Comparison of ENCODE assay signal across 10 cellular contexts in genomic region chr5:119072496-119072895, GRCh38. TPM values are rescaled to one million over a fixed set of nuclear protein-coding genes. Genes with fewer than 3 reads are reported as not detected.
DNase-seq lines count a peak whose midpoint lies in the region; ATAC-seq, FAIRE-seq and TF ChIP-seq lines count a peak whose summit lies in the region.
"Had no signal": no experiment of that assay in that cellular context is flagged by ENCODE, and none has a peak within 500 bp of the region (broad histone marks: within the 10 kb centered on the region; RNA-seq: fewer than 3 reads in every experiment).

No MANE protein-coding gene starts in this region.

- H3K36me3 ChIP-seq in OCI-LY3 (replicated peaks; ENCODE audit: low read depth, low read length) (no peaks in the 10 kb centered on the region), endothelial cell of umbilical vein (ENCODE audit: control insufficient read depth in 2 of 2, extremely low read depth in 1 of 2, insufficient read depth in 2 of 2, low read length in 2 of 2) (no peaks in the 10 kb centered on the region), parathyroid adenoma (ENCODE audit: control insufficient read depth, insufficient read depth, low read length) (no peaks in the 10 kb centered on the region)

- no TSS peak for BruUV-seq in endothelial cell of umbilical vein (replicated peaks; lab: Mats Ljungman, UMichigan)

- CTCF ChIA-PET in endothelial cell of umbilical vein (lab: Charles Lee) = no interaction called here

- H3K27me3 ChIP-seq in OCI-LY3 (ENCODE audit: low read depth, low read length) (no peaks in the 10 kb centered on the region), endothelial cell of umbilical vein (ENCODE audit: control insufficient read depth in 2 of 2, insufficient read depth in 2 of 2, low read length in 2 of 2) (no peaks in the 10 kb centered on the region), parathyroid adenoma (ENCODE audit: control insufficient read depth, insufficient read depth, low read length) (no peaks in the 10 kb centered on the region)

- no peak overlapping the region for H2AFZ ChIP-seq in OCI-LY3 (ENCODE audit: low read depth, low read length)
- no peak overlapping the region for H2AFZ ChIP-seq in endothelial cell of umbilical vein (ENCODE audit: low read depth, low read length)
- no peak overlapping the region for H2AFZ ChIP-seq in parathyroid adenoma

- H4K20me1 ChIP-seq in OCI-LY3 (ENCODE audit: insufficient read depth, low read length) (peaks cover 8% of the 10 kb centered on the region; the same call in 1 of the 2 replicates), endothelial cell of umbilical vein (replicated peaks; ENCODE audit: control insufficient read depth, extremely low read depth, insufficient read depth, low read length) (peaks cover 4% of the 10 kb centered on the region)

- POLR2A ChIA-PET in endothelial cell of umbilical vein (lab: Charles Lee) = no interaction called here

- no peaks in the 10 kb centered on the region for H3K9me3 ChIP-seq in OCI-LY3 (ENCODE audit: insufficient read depth, low read length)
- H3K9me3 ChIP-seq in endothelial cell of umbilical vein (replicated peaks; ENCODE audit: control insufficient read depth, insufficient read depth, low read length) = no peaks in the 10 kb centered on the region
- no peaks in the 10 kb centered on the region for H3K9me3 ChIP-seq in parathyroid adenoma (ENCODE audit: control insufficient read depth, low read length)

- DNase-seq in endothelial cell of umbilical vein (ENCODE audit: low read depth, low spot score) (no peak), SHP77 (lab: John Stamatoyannopoulos, UW) (no peak), Ammon's horn (ENCODE audit: low spot score) (no peak)
- DNase-seq: islet precursor cell, NCI-H510A had no signal

- ATAC-seq in HG03039 (IDR thresholded peaks at IDR 0.05; ENCODE audit: unreplicated experiment) (no peak), HG03571 (IDR thresholded peaks at IDR 0.05; ENCODE audit: unreplicated experiment) (no peak)

- H3K4me1 ChIP-seq in OCI-LY3 (ENCODE audit: low read length) = peaks cover 35% of the 10 kb centered on the region
- H3K4me1 ChIP-seq in endothelial cell of umbilical vein (ENCODE audit: control insufficient read depth, extremely low read depth, insufficient read depth, low read length) = peaks cover 9% of the 10 kb centered on the region
- peaks cover 4% of the 10 kb centered on the region for H3K4me1 ChIP-seq in parathyroid adenoma

- H3K79me2 ChIP-seq in OCI-LY3 (ENCODE audit: low read length) (peaks cover 60% of the 10 kb centered on the region), endothelial cell of umbilical vein (ENCODE audit: control insufficient read depth, insufficient read depth, low read length) (peaks cover 29% of the 10 kb centered on the region), parathyroid adenoma (peaks cover 39% of the 10 kb centered on the region)

- H3K9ac ChIP-seq in OCI-LY3 (ENCODE audit: low read length) (peak overlapping the region; percentile 86), endothelial cell of umbilical vein (replicated peaks; ENCODE audit: extremely low read depth, insufficient read depth, low read length) (no peak overlapping the region), parathyroid adenoma (no peak overlapping the region)

- H3K9me1 ChIP-seq in endothelial cell of umbilical vein (replicated peaks; ENCODE audit: control insufficient read depth, extremely low read depth, insufficient read depth, low read length) = no peaks in the 10 kb centered on the region

- no peak for TF ChIP-seq CTCF in OCI-LY3 (IDR thresholded peaks at IDR 0.05; ENCODE audit: low read depth, low read length)
- TF ChIP-seq CTCF in endothelial cell of umbilical vein (IDR thresholded peaks at IDR 0.05; ENCODE audit: extremely low read depth in 1 of 2, insufficient read depth in 1 of 2, low read depth in 1 of 2, low read length in 2 of 2) = no peak
- no peak for TF ChIP-seq CTCF in parathyroid adenoma (IDR thresholded peaks at IDR 0.05)

- FAIRE-seq in endothelial cell of umbilical vein (lab: Jason Lieb, UNC) = no peak

- peak overlapping the region; percentile 97 for H3K4me2 ChIP-seq in OCI-LY3 (ENCODE audit: low read length)
- H3K4me2 ChIP-seq in endothelial cell of umbilical vein (ENCODE audit: insufficient read depth, low read length) = peak overlapping the region; percentile 98
- H3K4me2 ChIP-seq in parathyroid adenoma (ENCODE audit: low read length) = peak overlapping the region; percentile 97

- intact Hi-C loops in endothelial cell of umbilical vein (cut with micrococcal nuclease) = no loop called here

- TF ChIP-seq POLR2A in endothelial cell of umbilical vein (IDR thresholded peaks at IDR 0.05; ENCODE audit: low read depth, low read length) = no peak

- H3K4me3 ChIP-seq in GM08714 (ENCODE audit: low read length) = peak overlapping the region; percentile 99
- peak overlapping the region; percentile 97 for H3K4me3 ChIP-seq in OCI-LY3 (ENCODE audit: low read length)
- H3K4me3 ChIP-seq in endothelial cell of umbilical vein (replicated peaks in 1 of 3; ENCODE audit: insufficient read depth in 1 of 3, low read depth in 1 of 3, low read length in 3 of 3) = peak overlapping the region in 1 of 3 experiments; percentile 8
- peak overlapping the region; percentile 92 for H3K4me3 ChIP-seq in parathyroid adenoma (ENCODE audit: low read depth, low read length)

- H3K27ac ChIP-seq in OCI-LY3 (ENCODE audit: low read length) (peak overlapping the region; percentile 92), endothelial cell of umbilical vein (ENCODE audit: insufficient read depth, low read depth, low read length) (no peak overlapping the region), parathyroid adenoma (no peak overlapping the region)

- dilution Hi-C loops in endothelial cell of umbilical vein (cut with MboI; ENCODE audit: extremely low pct_ligation_motif_present, low sequenced_read_pairs) = no loop called here

TF ChIP-seq in endothelial cell of umbilical vein, 7 proteins besides CTCF, POLR2A, EP300 and RAD21:
- TF ChIP-seq EZH2 (IDR thresholded peaks at IDR 0.05; ENCODE audit: borderline replicate concordance, low read depth, low read length, severe bottlenecking) (no peak), JUN (IDR thresholded peaks at IDR 0.05; ENCODE audit: borderline replicate concordance, insufficient read depth, insufficient read length, low read depth) (no peak), GATA2 (IDR thresholded peaks at IDR 0.05; ENCODE audit: insufficient read depth, insufficient read length, low read depth, low read length) (no peak), POLR2AphosphoS5 (IDR thresholded peaks at IDR 0.05; ENCODE audit: insufficient read depth, low read depth, low read length) (no peak), MAX (IDR thresholded peaks at IDR 0.05; ENCODE audit: insufficient read depth, insufficient read length) (no peak), MYC (IDR thresholded peaks at IDR 0.05; ENCODE audit: low read depth, low read length) (no peak), FOS (IDR thresholded peaks at IDR 0.05; ENCODE audit: borderline replicate concordance, insufficient read depth, low read length) (no peak)

RNA-seq across cellular contexts. Expression of gene DMXL1, which starts 1.6 kb away (rescaled TPM):
- total RNA-seq in endothelial cell of umbilical vein = 24.7 and 26.1 TPM in 2 replicates
- 4.4 and 5.4 TPM in 2 replicates for polyA plus RNA-seq in endothelial cell of umbilical vein
- 6.2 and 6.5 TPM in 2 replicates for polyA plus RNA-seq in endothelial cell of umbilical vein (2011; cell fraction: cytosol; rRNA removed)
- 20.3 and 26.4 TPM in 2 replicates for polyA plus RNA-seq in endothelial cell of umbilical vein (2011; cell fraction: nucleus; rRNA removed)
- polyA plus RNA-seq in endothelial cell of umbilical vein (2012) = 11.5 and 12.5 TPM in 2 replicates
- polyA minus RNA-seq in endothelial cell of umbilical vein = 25.0 and 27.8 TPM in 2 replicates
- 23.1 TPM for polyA minus RNA-seq in endothelial cell of umbilical vein (2011; cell fraction: cytosol; rRNA and poly(A)+ RNA removed)
- polyA minus RNA-seq in endothelial cell of umbilical vein (2011; cell fraction: nucleus; rRNA and poly(A)+ RNA removed) = 51.6 and 83.0 TPM in 2 replicates
